In genomic region chr22:35917651-35918050, GRCh38 we compare ENCODE assay signal across 30 cellular contexts.
DNase-seq lines count a peak whose midpoint lies in the region; ATAC-seq, FAIRE-seq and TF ChIP-seq lines count a peak whose summit lies in the region.
"Had no signal": no experiment of that assay in that cellular context is flagged by ENCODE, and none has a peak within 500 bp of the region (broad histone marks: within the 10 kb centered on the region; RNA-seq: fewer than 3 reads in every experiment).

No MANE protein-coding gene starts in this region.

- H3K9me3 Mint-ChIP-seq in mesothelial cell of epicardium = no peaks in the 10 kb centered on the region
- no peaks in the 10 kb centered on the region for H3K9me3 Mint-ChIP-seq in type B pancreatic cell
- H3K9me3 Mint-ChIP-seq: activated T-cell treated with anti-CD3 and anti-CD28 coated beads, Interleukin-2, amount 50 U/mL, for 24 hours; effector memory CD8-positive, alpha-beta T cell; stimulated activated effector memory CD8-positive, alpha-beta T cell treated with anti-CD3 and anti-CD28 coated beads, Interleukin-12 subunit alpha, Interleukin-12 subunit beta, amount 100 ng/mL, for 72 hours; T-cell had no signal

- BruUV-seq in mammary epithelial cell (replicated peaks; lab: Mats Ljungman, UMichigan) = no TSS peak

- intact Hi-C loops in heart left ventricle (cut with DNase I) (loop anchor here in 9 of 10 donors (5.0 to 10.0 kb wide), 8 partner anchors 75 to 493 kb away; no protein-coding TSS in a partner anchor), left cardiac atrium (cut with DNase I) (no loop called here), mammary epithelial cell (cut with micrococcal nuclease) (loop anchor here (1.0 to 10.0 kb wide), 2 partner anchors 78 to 483 kb away; no protein-coding TSS in a partner anchor)

- H3K36me3 Mint-ChIP-seq in mesothelial cell of epicardium (no peaks in the 10 kb centered on the region), type B pancreatic cell (no peaks in the 10 kb centered on the region)
- H3K36me3 Mint-ChIP-seq: activated naive CD8-positive, alpha-beta T cell; stimulated activated effector memory CD8-positive, alpha-beta T cell treated with anti-CD3 and anti-CD28 coated beads, Interleukin-12 subunit alpha, Interleukin-12 subunit beta, amount 100 ng/mL, for 72 hours; T-cell had no signal

- H3K4me1 Mint-ChIP-seq in mesothelial cell of epicardium = peaks cover 52% of the 10 kb centered on the region
- H3K4me1 Mint-ChIP-seq in type B pancreatic cell (ENCODE audit: unreplicated experiment) = peaks cover 52% of the 10 kb centered on the region

- TF ChIP-seq CTCF in heart left ventricle (IDR thresholded peaks at IDR 0.05) (no peak), mammary epithelial cell (conservative IDR thresholded peaks at IDR 0.05 in 1 of 2, IDR thresholded peaks at IDR 0.05 in 1 of 2; ENCODE audit: extremely low read depth in 1 of 2, insufficient read depth in 1 of 2, low read depth in 1 of 2, low read length in 2 of 2) (peak in 1 of 2 donors; percentile 15), mesothelial cell of epicardium (IDR thresholded peaks at IDR 0.05; ENCODE audit: unreplicated experiment) (no peak), type B pancreatic cell (conservative IDR thresholded peaks at IDR 0.05) (no peak)

- no peaks in the 10 kb centered on the region for H3K9me3 ChIP-seq in heart left ventricle
- H3K9me3 ChIP-seq in mammary epithelial cell (replicated peaks; ENCODE audit: insufficient read depth, low read length) = no peaks in the 10 kb centered on the region
- H3K9me3 ChIP-seq: esophagus muscularis mucosa, gastroesophageal sphincter, upper lobe of right lung had no signal

- ATAC-seq in heart left ventricle (no peak), left cardiac atrium (no peak), HG03095 (IDR thresholded peaks at IDR 0.05; ENCODE audit: unreplicated experiment) (no peak)
- ATAC-seq: effector memory CD8-positive, alpha-beta T cell; gastroesophageal sphincter; left lobe of liver; stimulated activated effector memory CD8-positive, alpha-beta T cell treated with anti-CD3 and anti-CD28 coated beads, Interleukin-12 subunit alpha, Interleukin-12 subunit beta, amount 100 ng/mL, for 72 hours; T-cell; upper lobe of right lung had no signal

- H3K27me3 Mint-ChIP-seq in mesothelial cell of epicardium (ENCODE audit: low read depth) (no peaks in the 10 kb centered on the region), type B pancreatic cell (no peaks in the 10 kb centered on the region)

- H3K4me3 ChIP-seq in heart left ventricle (no peak overlapping the region), mammary epithelial cell (replicated peaks in 1 of 3; ENCODE audit: insufficient read depth in 1 of 3, low read depth in 2 of 3, low read length in 3 of 3) (no peak overlapping the region)
- H3K4me3 ChIP-seq: esophagus muscularis mucosa, gastroesophageal sphincter, upper lobe of right lung had no signal

- no peaks in the 10 kb centered on the region for H3K27me3 ChIP-seq in heart left ventricle
- H3K27me3 ChIP-seq in mammary epithelial cell (ENCODE audit: insufficient read depth, low read length) = no peaks in the 10 kb centered on the region
- H3K27me3 ChIP-seq: esophagus muscularis mucosa, gastroesophageal sphincter, upper lobe of right lung had no signal

- peaks cover 90% of the 10 kb centered on the region for H3K79me2 ChIP-seq in mammary epithelial cell (ENCODE audit: insufficient read depth, low read length)

- TF ChIP-seq POLR2A in heart left ventricle (IDR thresholded peaks at IDR 0.05) (no peak), GM12891 (IDR thresholded peaks at IDR 0.05; ENCODE audit: low read depth, low read length) (no peak)

- H2AFZ ChIP-seq in mammary epithelial cell (ENCODE audit: low read depth, low read length) = peak overlapping the region; percentile 12

- in situ Hi-C loops in mammary epithelial cell (cut with MboI; ENCODE audit: low sequenced_read_pairs in 2 of 2) = loop anchor here in 1 of 2 donors (25.0 kb wide), 1 partner anchor 280 kb away; the partner anchor contains the start of gene APOL6

- DNase-seq in heart left ventricle (no peak), left cardiac atrium (no peak), mammary epithelial cell (peak; percentile 61), mesothelial cell of epicardium (ENCODE audit: low spot score in 2 of 2, unreplicated experiment in 2 of 2) (no peak), type B pancreatic cell (ENCODE audit: extremely low spot score, unreplicated experiment) (no peak), LoVo (ENCODE audit: low spot score) (no peak), GM12891 (ENCODE audit: insufficient read length, low spot score) (no peak)
- DNase-seq: activated effector memory CD4-positive, alpha-beta T cell treated with anti-CD3 and anti-CD28 coated beads, Interleukin-2, amount 50 U/mL, for 16 hours; activated T-cell treated with anti-CD3 and anti-CD28 coated beads, Interleukin-2, amount 50 U/mL, for 24 hours; anterior cingulate cortex; Calu3; caudate nucleus; DMS79; effector memory CD8-positive, alpha-beta T cell; Karpas-422; MV-4-11; NCI-H1436; NCI-H2081; NCI-H446; NCI-H774; T-cell; upper lobe of right lung had no signal

- H3K27ac Mint-ChIP-seq in mesothelial cell of epicardium = peak overlapping the region; percentile 72
- peak overlapping the region; percentile 86 for H3K27ac Mint-ChIP-seq in type B pancreatic cell
- H3K27ac Mint-ChIP-seq: activated naive CD8-positive, alpha-beta T cell; activated T-cell treated with anti-CD3 and anti-CD28 coated beads, Interleukin-2, amount 50 U/mL, for 24 hours; effector memory CD8-positive, alpha-beta T cell; stimulated activated effector memory CD8-positive, alpha-beta T cell treated with anti-CD3 and anti-CD28 coated beads, Interleukin-12 subunit alpha, Interleukin-12 subunit beta, amount 100 ng/mL, for 72 hours; T-cell had no signal

- no peak for FAIRE-seq in GM12891 (lab: Jason Lieb, UNC)
- FAIRE-seq: A204.1, RCC 7860 had no signal

- CTCF ChIA-PET in mammary epithelial cell (lab: Charles Lee; ENCODE audit: low non-redundant PET) = no interaction called here

- H3K4me1 ChIP-seq in heart left ventricle (peaks cover 12 to 97% (median 77%) of the 10 kb centered on the region in 12 donors), mammary epithelial cell (ENCODE audit: insufficient read depth, low read length) (peaks cover 59% of the 10 kb centered on the region)

- no peaks in the 10 kb centered on the region for H4K20me1 ChIP-seq in mammary epithelial cell (ENCODE audit: insufficient read depth, low read length)

- WGBS in heart left ventricle, 4 donors = 86 to 93% (median 91%) methylated on average over 4 of the region's 4 CpGs
- WGBS in mammary epithelial cell (ENCODE audit: low coverage, missing lambda C conversion rate) = 33% methylated on average over 4 of the region's 4 CpGs

- no peaks in the 10 kb centered on the region for H3K36me3 ChIP-seq in heart left ventricle
- no peaks in the 10 kb centered on the region for H3K36me3 ChIP-seq in mammary epithelial cell (ENCODE audit: insufficient read depth, low read length)
- H3K36me3 ChIP-seq: esophagus muscularis mucosa, gastroesophageal sphincter, upper lobe of right lung had no signal

- H3K4me3 Mint-ChIP-seq in mesothelial cell of epicardium (no peak overlapping the region), type B pancreatic cell (peak overlapping the region; percentile 57)
- H3K4me3 Mint-ChIP-seq: activated naive CD8-positive, alpha-beta T cell; activated T-cell treated with anti-CD3 and anti-CD28 coated beads, Interleukin-2, amount 50 U/mL, for 24 hours; effector memory CD8-positive, alpha-beta T cell; stimulated activated effector memory CD8-positive, alpha-beta T cell treated with anti-CD3 and anti-CD28 coated beads, Interleukin-12 subunit alpha, Interleukin-12 subunit beta, amount 100 ng/mL, for 72 hours; T-cell had no signal

- dilution Hi-C loops in mammary epithelial cell (cut with HindIII; ENCODE audit: low sequenced_read_pairs) = no loop called here

- H3K4me2 ChIP-seq in mammary epithelial cell (ENCODE audit: insufficient read depth, low read depth, low read length) = peak overlapping the region; percentile 70

- H3K27ac ChIP-seq in heart left ventricle (peak overlapping the region in 10 of 12 donors; percentile 29 to 71 (median 58)), mammary epithelial cell (ENCODE audit: insufficient read depth, low read depth, low read length) (peak overlapping the region; percentile 58)
- H3K27ac ChIP-seq: esophagus muscularis mucosa, upper lobe of right lung had no signal

- H3K9ac ChIP-seq in mammary epithelial cell (ENCODE audit: insufficient read depth, low read length) = no peak overlapping the region

TF ChIP-seq in GM12891, 5 proteins besides CTCF, POLR2A, EP300 and RAD21:
- TF ChIP-seq SPI1 (IDR thresholded peaks at IDR 0.05; ENCODE audit: low read depth, low read length) = no peak
- TF ChIP-seq POLR2AphosphoS5 (IDR thresholded peaks at IDR 0.05; ENCODE audit: low read depth, low read length) = no peak
- TF ChIP-seq PAX5 (IDR thresholded peaks at IDR 0.05; ENCODE audit: insufficient read depth, low read length, severe bottlenecking) = no peak
- no peak for TF ChIP-seq TAF1 (IDR thresholded peaks at IDR 0.05; ENCODE audit: low read depth, low read length)
- TF ChIP-seq POU2F2 (IDR thresholded peaks at IDR 0.05; ENCODE audit: low read depth, low read length) = no peak

Comparison
In these comparisons a context has a peak if more than half of its experiments do, and no peak if none do; other contexts are left out.
1. intact Hi-C loops: an anchor here in heart left ventricle (5.0 to 10.0 kb wide) and mammary epithelial cell (1.0 to 10.0 kb wide); none called in left cardiac atrium.